In the genomic region with DNA sequence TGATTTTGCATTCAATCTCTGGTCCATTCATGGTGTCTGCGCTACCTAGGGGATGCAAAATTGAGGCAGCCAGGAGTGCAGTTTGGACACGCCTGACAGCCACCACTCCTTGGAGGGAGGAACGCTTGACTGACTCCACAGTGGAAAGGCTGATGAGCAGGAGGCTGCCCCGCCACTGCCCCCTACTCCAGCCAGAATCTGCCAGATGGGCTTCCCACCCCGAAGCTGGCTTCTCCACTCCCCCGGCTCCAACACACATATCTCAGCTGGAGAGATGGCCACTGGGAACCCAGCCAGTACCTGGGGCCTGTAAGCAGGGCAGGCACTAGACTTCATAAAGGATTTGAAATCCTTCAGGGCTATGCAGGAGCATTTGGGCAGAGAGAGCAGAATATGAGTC, we compare ENCODE assay signal across 25 cellular contexts. TPM values are rescaled to one million over a fixed set of nuclear protein-coding genes. Genes with fewer than 3 reads are reported as not detected.
"Had no signal": no experiment of that assay in that cellular context is flagged by ENCODE, and none has a peak within 500 bp of the region (broad histone marks: within the 10 kb centered on the region; RNA-seq: fewer than 3 reads in every experiment).

No MANE protein-coding gene starts in this region.

- H3K4me1 Mint-ChIP-seq: mesothelial cell of epicardium had no signal

- H3K4me1 ChIP-seq: body of pancreas, esophagus squamous epithelium, heart right ventricle, neural progenitor cell, testis, transverse colon had no signal

- H3K27ac ChIP-seq: body of pancreas, epithelial cell of prostate, esophagus squamous epithelium, heart right ventricle, neural progenitor cell, testis, transverse colon, WERI-Rb-1 had no signal

- DNase-seq: activated CD4-positive, alpha-beta T cell treated with anti-CD3 and anti-CD28 coated beads for 48 hours; activated CD4-positive, alpha-beta T cell treated with anti-CD3 and anti-CD28 coated beads, Interleukin-2, amount 50 U/mL, for 48 hours; activated CD8-positive, alpha-beta memory T cell treated with anti-CD3 and anti-CD28 coated beads for 24 hours; activated effector memory CD4-positive, alpha-beta T cell treated with Interleukin-2 at 50 U/mL for 16 hours; activated naive CD4-positive, alpha-beta T cell treated with Interleukin-2 at 50 U/mL for 16 hours; anterior cingulate cortex; body of pancreas; dermis blood vessel endothelial cell; effector CD4-positive, alpha-beta T cell; esophagus squamous epithelium; foreskin melanocyte; heart right ventricle; naive B cell; occipital lobe; right cardiac atrium; stimulated activated naive CD8-positive, alpha-beta T cell treated with anti-CD3 and anti-CD28 coated beads, Interleukin-15, Interleukin-2, amounts not matched to agents 100 U/mL and 50 U/mL, for 24 hours; T1000; testis; transverse colon; WERI-Rb-1 had no signal

- H3K4me3 Mint-ChIP-seq: activated naive CD8-positive, alpha-beta T cell; mesothelial cell of epicardium; naive B cell; neural progenitor cell had no signal

- H3K36me3 Mint-ChIP-seq: activated naive CD8-positive, alpha-beta T cell; mesothelial cell of epicardium; naive B cell; neural progenitor cell had no signal

- H3K4me3 ChIP-seq: body of pancreas, esophagus squamous epithelium, heart right ventricle, neural progenitor cell, testis, transverse colon had no signal

- H3K36me3 ChIP-seq: esophagus squamous epithelium, heart right ventricle, neural progenitor cell, transverse colon, WERI-Rb-1 had no signal

- H3K4me2 ChIP-seq: neural progenitor cell had no signal

- H3K27me3 ChIP-seq: body of pancreas, neural progenitor cell, testis had no signal

- H3K27ac Mint-ChIP-seq: activated naive CD8-positive, alpha-beta T cell; mesothelial cell of epicardium; neural progenitor cell had no signal

- H3K9me3 Mint-ChIP-seq: mesothelial cell of epicardium, neural progenitor cell had no signal

- H2AFZ ChIP-seq: neural progenitor cell had no signal

- H3K9ac ChIP-seq: neural progenitor cell had no signal

- H3K9me3 ChIP-seq: body of pancreas, esophagus squamous epithelium, heart right ventricle, testis, transverse colon had no signal

RNA-seq across cellular contexts. Expression of gene NNAT, which starts 58.0 kb away (rescaled TPM):
- total RNA-seq: liver had no signal
